Comparison of ENCODE assay signal across 8 cellular contexts in genomic region chr6:7143161-7143974, GRCh38. TPM values are rescaled to one million over a fixed set of nuclear protein-coding genes. Genes with fewer than 3 reads are reported as not detected.
A peak's percentile ranks its signal among the peaks of the same experiment; 100 is the strongest.
DNase-seq lines count a peak whose midpoint lies in the region; ATAC-seq, FAIRE-seq and TF ChIP-seq lines count a peak whose summit lies in the region.

No MANE protein-coding gene starts in this region.

- H3K4me1 ChIP-seq in breast epithelium (peaks cover 3 to 17% of the 10 kb centered on the region in 2 donors), neutrophil (ENCODE audit: control insufficient read depth in 1 of 2, insufficient read depth in 1 of 2, low read depth in 1 of 2, low read length in 1 of 2) (peaks cover 87 to 88% of the 10 kb centered on the region in 2 experiments)

- intact Hi-C loops in breast epithelium (cut with DNase I; ENCODE audit: low total_unique reads): no loop called here

- ATAC-seq in HG02884 (IDR thresholded peaks at IDR 0.05; ENCODE audit: unreplicated experiment): no peak

- TF ChIP-seq CTCF in breast epithelium (IDR thresholded peaks at IDR 0.05) (no peak), neutrophil (IDR thresholded peaks at IDR 0.05) (no peak)

- no peaks in the 10 kb centered on the region for H3K9me3 ChIP-seq in breast epithelium
- H3K9me3 ChIP-seq in neutrophil: no peaks in the 10 kb centered on the region

- in situ Hi-C loops in G401 (cut with HindIII; ENCODE audit: low sequenced_read_pairs): no loop called here

- H3K27ac ChIP-seq in breast epithelium: peak overlapping the region; percentile 8 to 99
- peak overlapping the region; percentile 97 for H3K27ac ChIP-seq in neutrophil

- H3K4me3 ChIP-seq in breast epithelium: no peak overlapping the region
- no peak overlapping the region for H3K4me3 ChIP-seq in neutrophil (ENCODE audit: low read depth in 1 of 2, low read length in 1 of 2)

- DNase-seq in G401 (ENCODE audit: low spot score): peak; percentile 27
- DNase-seq in NCI-H2081 (lab: John Stamatoyannopoulos, UW): peak; percentile 50 to 84
- no peak for DNase-seq in breast epithelium (ENCODE audit: low spot score in 2 of 2)
- no peak for DNase-seq in HT-29 (ENCODE audit: low spot score)
- no peak for DNase-seq in RCC 7860 (ENCODE audit: low spot score)
- no peak for DNase-seq in stimulated activated CD4-positive, alpha-beta T cell treated with anti-CD3 and anti-CD28 coated beads, Interleukin-12 subunit alpha, Interleukin-12 subunit beta, amount 100 ng/mL, for 4 hours

- H3K27me3 ChIP-seq in breast epithelium (no peaks in the 10 kb centered on the region), neutrophil (no peaks in the 10 kb centered on the region)

- H3K36me3 ChIP-seq in breast epithelium: no peaks in the 10 kb centered on the region
- H3K36me3 ChIP-seq in neutrophil: no peaks in the 10 kb centered on the region

- FAIRE-seq in RCC 7860 (lab: Jason Lieb, UNC): no peak

- TF ChIP-seq POLR2A in breast epithelium (IDR thresholded peaks at IDR 0.05): no peak

RNA-seq across cellular contexts. Expression of gene RREB1, which starts 35.6 kb away (rescaled TPM):
- total RNA-seq in G401 (2014; rRNA removed; shearing (Covaris generic)): 8.5 and 10.1 TPM in 2 replicates
- total RNA-seq in breast epithelium: 10 to 100 TPM; 36.0 to 39.8 (median 39.7) TPM
- 21.6 and 23.9 TPM in 2 replicates for total RNA-seq in HT-29 (2014; rRNA removed; shearing (Covaris generic))

Comparison
In these comparisons a context has a peak if more than half of its experiments do, and no peak if none do; other contexts are left out.
1. DNase-seq: peak in G401 (single experiment) and NCI-H2081 (2 of 2); none in breast epithelium (0 of 2), HT-29 (single experiment), RCC 7860 (single experiment) and stimulated activated CD4-positive, alpha-beta T cell treated with anti-CD3 and anti-CD28 coated beads, Interleukin-12 subunit alpha, Interleukin-12 subunit beta, amount 100 ng/mL, for 4 hours (single experiment).